Comparison of ENCODE assay signal across 7 cellular contexts in the genomic region with DNA sequence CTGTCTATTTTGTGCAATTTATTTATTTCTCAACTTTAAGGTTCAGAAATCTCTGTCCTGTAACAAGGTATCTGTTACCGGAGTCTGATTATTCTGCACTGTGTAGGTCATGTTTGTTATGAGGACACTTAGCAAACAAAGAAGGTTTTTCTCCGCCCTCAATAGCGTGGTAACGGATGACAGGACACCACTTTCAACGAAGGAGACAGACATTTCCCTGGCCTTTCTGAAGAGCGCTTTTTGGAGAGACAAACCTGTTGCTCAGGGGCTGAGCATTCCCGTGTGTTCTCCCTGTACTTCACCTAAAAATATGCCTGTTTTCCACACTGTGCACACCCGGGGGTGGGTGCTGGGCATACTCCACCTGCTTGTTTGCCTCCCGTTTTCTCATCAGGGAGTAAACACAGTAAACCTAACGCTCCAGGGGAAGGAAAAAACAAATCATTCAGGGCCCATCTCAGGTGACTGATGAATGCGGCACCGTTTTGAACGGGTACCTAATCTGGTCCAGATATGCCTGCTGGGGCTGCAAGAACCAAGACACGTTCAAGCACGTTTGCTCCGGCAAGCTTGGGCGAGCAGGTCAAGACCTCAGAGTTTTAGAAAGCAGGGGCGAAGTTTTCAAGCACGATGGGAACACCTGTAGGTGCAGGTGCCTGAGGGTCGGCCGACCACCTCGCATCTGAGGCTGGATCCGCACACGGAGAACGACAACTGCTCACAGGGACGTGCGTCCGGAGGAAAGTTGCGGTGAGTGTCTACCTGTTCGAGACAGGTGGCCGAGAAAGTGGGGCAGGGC. TPM values are rescaled to one million over a fixed set of nuclear protein-coding genes. Genes with fewer than 3 reads are reported as not detected.
DNase-seq lines count a peak whose midpoint lies in the region; ATAC-seq, FAIRE-seq and TF ChIP-seq lines count a peak whose summit lies in the region.

No MANE protein-coding gene starts in this region.

- no peak for TF ChIP-seq CTCF in kidney (IDR thresholded peaks at IDR 0.05; ENCODE audit: borderline replicate concordance, extremely low read depth, insufficient read depth)

- ATAC-seq in GM18907 (IDR thresholded peaks at IDR 0.05; ENCODE audit: unreplicated experiment) (peak; percentile 2), HG02588 (IDR thresholded peaks at IDR 0.05; ENCODE audit: unreplicated experiment) (no peak)
- ATAC-seq in activated naive CD8-positive, alpha-beta T cell treated with anti-CD3 and anti-CD28 coated beads, Interleukin-2, amount 50 U/mL, for 24 hours: no peak

- peak overlapping the region; percentile 94 for H3K4me3 Mint-ChIP-seq in activated naive CD8-positive, alpha-beta T cell treated with anti-CD3 and anti-CD28 coated beads, Interleukin-2, amount 50 U/mL, for 24 hours

- H3K27ac Mint-ChIP-seq in activated naive CD8-positive, alpha-beta T cell treated with anti-CD3 and anti-CD28 coated beads, Interleukin-2, amount 50 U/mL, for 24 hours: peak overlapping the region; percentile 87

- intact Hi-C loops in kidney (cut with DNase I): no loop called here

- no peaks in the 10 kb centered on the region for H3K9me3 ChIP-seq in kidney (ENCODE audit: control insufficient read depth in 1 of 2, low read length in 2 of 2)

- no peaks in the 10 kb centered on the region for H3K9me3 Mint-ChIP-seq in activated naive CD8-positive, alpha-beta T cell treated with anti-CD3 and anti-CD28 coated beads, Interleukin-2, amount 50 U/mL, for 24 hours

- no peak for DNase-seq in activated naive CD8-positive, alpha-beta T cell treated with anti-CD3 and anti-CD28 coated beads, Interleukin-2, amount 50 U/mL, for 24 hours
- no peak for DNase-seq in kidney
- peak; percentile 6 for DNase-seq in stimulated activated naive CD4-positive, alpha-beta T cell treated with Interleukin-2 at 50 U/mL for 16 hours (lab: John Stamatoyannopoulos, UW)
- DNase-seq in NCI-H1694 treated with DMSO at 0.1 percent for 48 hours (lab: John Stamatoyannopoulos, UW): no peak

- H3K4me1 ChIP-seq in kidney (ENCODE audit: control insufficient read depth in 1 of 2, insufficient read depth in 1 of 2, low read depth in 1 of 2, low read length in 2 of 2): peaks cover 0 to 8% of the 10 kb centered on the region in 2 donors

- no peak for TF ChIP-seq EP300 in Ishikawa (IDR thresholded peaks at IDR 0.05; ENCODE audit: borderline replicate concordance)

- FAIRE-seq in kidney (lab: Jason Lieb, UNC): no peak

- TF ChIP-seq RAD21 in Ishikawa (IDR thresholded peaks at IDR 0.05; ENCODE audit: low read depth): no peak

- no peaks in the 10 kb centered on the region for H3K27me3 Mint-ChIP-seq in activated naive CD8-positive, alpha-beta T cell treated with anti-CD3 and anti-CD28 coated beads, Interleukin-2, amount 50 U/mL, for 24 hours

- H3K4me3 ChIP-seq in kidney (ENCODE audit: low read length in 2 of 2): peak overlapping the region; percentile 53 to 80

- H3K27ac ChIP-seq in kidney (ENCODE audit: low read depth in 2 of 2, low read length in 2 of 2): peak overlapping the region in 1 of 2 donors; percentile 60

- H3K36me3 ChIP-seq in kidney (ENCODE audit: control insufficient read depth in 1 of 2, insufficient read depth in 2 of 2, low read length in 2 of 2): no peaks in the 10 kb centered on the region

- peaks cover 45% of the 10 kb centered on the region for H3K4me1 Mint-ChIP-seq in activated naive CD8-positive, alpha-beta T cell treated with anti-CD3 and anti-CD28 coated beads, Interleukin-2, amount 50 U/mL, for 24 hours

- peak overlapping the region; percentile 63 to 73 for H3K9ac ChIP-seq in kidney (ENCODE audit: low read length in 2 of 2)

- peaks cover 14% of the 10 kb centered on the region for H3K36me3 Mint-ChIP-seq in activated naive CD8-positive, alpha-beta T cell treated with anti-CD3 and anti-CD28 coated beads, Interleukin-2, amount 50 U/mL, for 24 hours (ENCODE audit: low read depth)

TF ChIP-seq in Ishikawa, 13 proteins besides CTCF, POLR2A, EP300 and RAD21:
- peak; percentile 20; the same call in 1 of the 2 replicates for TF ChIP-seq ZBTB7A (IDR thresholded peaks at IDR 0.05; ENCODE audit: low read depth)
- TF ChIP-seq FOXM1 (IDR thresholded peaks at IDR 0.05; ENCODE audit: borderline replicate concordance, low read depth): no peak
- no peak for TF ChIP-seq CEBPB (IDR thresholded peaks at IDR 0.05)
- no peak for TF ChIP-seq TCF12 (IDR thresholded peaks at IDR 0.05; ENCODE audit: low read depth)
- TF ChIP-seq, protein P1, sequence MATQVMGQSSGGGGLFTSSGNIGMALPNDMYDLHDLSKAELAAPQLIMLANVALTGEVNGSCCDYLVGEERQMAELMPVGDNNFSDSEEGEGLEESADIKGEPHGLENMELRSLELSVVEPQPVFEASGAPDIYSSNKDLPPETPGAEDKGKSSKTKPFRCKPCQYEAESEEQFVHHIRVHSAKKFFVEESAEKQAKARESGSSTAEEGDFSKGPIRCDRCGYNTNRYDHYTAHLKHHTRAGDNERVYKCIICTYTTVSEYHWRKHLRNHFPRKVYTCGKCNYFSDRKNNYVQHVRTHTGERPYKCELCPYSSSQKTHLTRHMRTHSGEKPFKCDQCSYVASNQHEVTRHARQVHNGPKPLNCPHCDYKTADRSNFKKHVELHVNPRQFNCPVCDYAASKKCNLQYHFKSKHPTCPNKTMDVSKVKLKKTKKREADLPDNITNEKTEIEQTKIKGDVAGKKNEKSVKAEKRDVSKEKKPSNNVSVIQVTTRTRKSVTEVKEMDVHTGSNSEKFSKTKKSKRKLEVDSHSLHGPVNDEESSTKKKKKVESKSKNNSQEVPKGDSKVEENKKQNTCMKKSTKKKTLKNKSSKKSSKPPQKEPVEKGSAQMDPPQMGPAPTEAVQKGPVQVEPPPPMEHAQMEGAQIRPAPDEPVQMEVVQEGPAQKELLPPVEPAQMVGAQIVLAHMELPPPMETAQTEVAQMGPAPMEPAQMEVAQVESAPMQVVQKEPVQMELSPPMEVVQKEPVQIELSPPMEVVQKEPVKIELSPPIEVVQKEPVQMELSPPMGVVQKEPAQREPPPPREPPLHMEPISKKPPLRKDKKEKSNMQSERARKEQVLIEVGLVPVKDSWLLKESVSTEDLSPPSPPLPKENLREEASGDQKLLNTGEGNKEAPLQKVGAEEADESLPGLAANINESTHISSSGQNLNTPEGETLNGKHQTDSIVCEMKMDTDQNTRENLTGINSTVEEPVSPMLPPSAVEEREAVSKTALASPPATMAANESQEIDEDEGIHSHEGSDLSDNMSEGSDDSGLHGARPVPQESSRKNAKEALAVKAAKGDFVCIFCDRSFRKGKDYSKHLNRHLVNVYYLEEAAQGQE (IDR thresholded peaks at IDR 0.05; ENCODE audit: low read depth): no peak
- no peak for TF ChIP-seq CREB1 (IDR thresholded peaks at IDR 0.05; ENCODE audit: low read depth)

RNA-seq across cellular contexts. Expression of a gene that starts 0.9 kb away (rescaled TPM):
- 104 TPM for total RNA-seq in kidney
- 53.6 TPM for polyA plus RNA-seq in kidney (ENCODE audit: insufficient read depth, low read depth, low replicate concordance)
